8 cellular contexts compared by ENCODE assay signal in the genomic region with DNA sequence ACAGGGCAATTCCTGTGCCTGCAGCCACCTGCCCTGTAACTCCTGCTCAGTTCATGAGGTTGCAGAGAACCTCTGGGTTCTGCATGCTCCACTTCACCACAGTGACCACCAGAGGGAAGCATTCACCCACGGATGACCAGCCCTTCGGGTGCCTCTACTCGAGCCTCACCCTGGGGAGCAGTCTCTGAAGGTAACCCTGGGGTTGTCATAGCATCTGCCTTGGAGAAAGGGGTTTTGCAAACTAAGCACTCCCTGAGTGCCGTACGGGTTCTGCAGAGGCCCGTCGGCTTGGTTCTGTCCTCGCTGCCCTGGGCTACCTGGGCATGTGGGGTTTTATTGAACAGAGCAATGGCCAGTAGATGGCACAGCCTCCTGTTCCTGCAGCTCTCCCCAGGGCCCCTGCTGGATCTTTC. TPM values are rescaled to one million over a fixed set of nuclear protein-coding genes. Genes with fewer than 3 reads are reported as not detected.
DNase-seq lines count a peak whose midpoint lies in the region; ATAC-seq and TF ChIP-seq lines count a peak whose summit lies in the region.

No MANE protein-coding gene starts in this region.

- H3K36me3 Mint-ChIP-seq in CD14-positive monocyte: no peaks in the 10 kb centered on the region

- TF ChIP-seq EP300 in Ishikawa (IDR thresholded peaks at IDR 0.05; ENCODE audit: borderline replicate concordance): no peak

- ATAC-seq in GM19328 (IDR thresholded peaks at IDR 0.05; ENCODE audit: unreplicated experiment) (peak; percentile 79), Right ventricle myocardium superior (ENCODE audit: poor library complexity) (peak; percentile 89), HG02623 (IDR thresholded peaks at IDR 0.05; ENCODE audit: unreplicated experiment) (no peak)

- H3K4me1 Mint-ChIP-seq in CD14-positive monocyte: no peaks in the 10 kb centered on the region

- peak; percentile 72 for TF ChIP-seq CTCF in CD14-positive monocyte (IDR thresholded peaks at IDR 0.05)
- TF ChIP-seq CTCF in retinal pigment epithelial cell (conservative IDR thresholded peaks at IDR 0.05; ENCODE audit: low read depth, low read length): peak; percentile 56

- intact Hi-C loops in CD14-positive monocyte (cut with micrococcal nuclease): loop anchor here in 1 of 2 donors (10.0 kb wide), 1 partner anchor 1025 kb away; no protein-coding TSS in a partner anchor
- intact Hi-C loops in Right ventricle myocardium superior (cut with DNase I): loop anchor here (5.0 kb wide), 1 partner anchor 108 kb away; no protein-coding TSS in a partner anchor

- no peak overlapping the region for H3K4me3 Mint-ChIP-seq in CD14-positive monocyte

- in situ Hi-C loops in SK-MEL-5 (cut with HindIII; ENCODE audit: low pct_unique_long_range_greater_than_20kb, low sequenced_read_pairs): no loop called here

- peaks cover 0 to 1% (median 0%) of the 10 kb centered on the region in 7 donors for H3K9me3 Mint-ChIP-seq in CD14-positive monocyte

- TF ChIP-seq RAD21 in Ishikawa (IDR thresholded peaks at IDR 0.05; ENCODE audit: low read depth): peak; percentile 81

- no peak for DNase-seq in CD14-positive monocyte (ENCODE audit: low spot score)
- DNase-seq in SK-MEL-5 (ENCODE audit: low read depth, low spot score): peak; percentile 76
- DNase-seq in activated naive CD4-positive, alpha-beta T cell treated with Interleukin-2 at 50 U/mL for 16 hours: peak; percentile 53
- peak; percentile 49 for DNase-seq in Right ventricle myocardium superior
- no peak for DNase-seq in retinal pigment epithelial cell (ENCODE audit: low read depth)

- peaks cover 2 to 3% (median 2%) of the 10 kb centered on the region in 3 donors for H3K27me3 Mint-ChIP-seq in CD14-positive monocyte (ENCODE audit: low read depth in 3 of 3)

- H3K4me3 ChIP-seq in retinal pigment epithelial cell (ENCODE audit: low read length): no peak overlapping the region

- H3K27ac Mint-ChIP-seq in CD14-positive monocyte: no peak overlapping the region

TF ChIP-seq in Ishikawa, 13 proteins besides CTCF, POLR2A, EP300 and RAD21:
- TF ChIP-seq YY1 (IDR thresholded peaks at IDR 0.05; ENCODE audit: low read depth): no peak
TF ChIP-seq in Ishikawa: peak in this region for 0.

RNA-seq across cellular contexts. Expression of a gene that starts 10.2 kb away (rescaled TPM):
- not detected for polyA plus RNA-seq in CD14-positive monocyte
- total RNA-seq in SK-MEL-5 (2014; rRNA removed; shearing (Covaris generic)): 0.26 TPM in 1 of 2 replicates, not detected in the other
- polyA plus RNA-seq in SK-MEL-5 (2015; cell fraction: cytosol; rRNA removed): 0.14 TPM in 1 of 2 replicates, not detected in the other
- polyA plus RNA-seq in SK-MEL-5 (2015; cell fraction: nucleus; rRNA removed): not detected in 2 replicates
- total RNA-seq in Right ventricle myocardium superior: not detected

Comparison
In these comparisons a context has a peak if more than half of its experiments do, and no peak if none do; other contexts are left out.
1. DNase-seq: peak in SK-MEL-5 (single experiment), activated naive CD4-positive, alpha-beta T cell treated with Interleukin-2 at 50 U/mL for 16 hours (single experiment) and Right ventricle myocardium superior (single experiment); none in CD14-positive monocyte (single experiment) and retinal pigment epithelial cell (single experiment).